ENCODE assay signal across 1 cellular context in genomic region chr17:6479626-6480324, GRCh38.
TF ChIP-seq lines count a peak whose summit lies in the region.

No MANE protein-coding gene starts in this region.

TF ChIP-seq in HepG2, 621 proteins besides CTCF, POLR2A, EP300 and RAD21:
- TF ChIP-seq ZNF549 (CRISPR knock-in tag; IDR thresholded peaks at IDR 0.05) = no peak
- TF ChIP-seq MED13 (CRISPR knock-in tag; IDR thresholded peaks at IDR 0.05) = no peak
- TF ChIP-seq, protein P1, sequence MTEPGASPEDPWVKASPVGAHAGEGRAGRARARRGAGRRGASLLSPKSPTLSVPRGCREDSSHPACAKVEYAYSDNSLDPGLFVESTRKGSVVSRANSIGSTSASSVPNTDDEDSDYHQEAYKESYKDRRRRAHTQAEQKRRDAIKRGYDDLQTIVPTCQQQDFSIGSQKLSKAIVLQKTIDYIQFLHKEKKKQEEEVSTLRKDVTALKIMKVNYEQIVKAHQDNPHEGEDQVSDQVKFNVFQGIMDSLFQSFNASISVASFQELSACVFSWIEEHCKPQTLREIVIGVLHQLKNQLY (CRISPR knock-in tag; IDR thresholded peaks at IDR 0.05) = no peak
TF ChIP-seq in HepG2: peak in this region for 0.
